8 cellular contexts compared by ENCODE assay signal in the genomic region with DNA sequence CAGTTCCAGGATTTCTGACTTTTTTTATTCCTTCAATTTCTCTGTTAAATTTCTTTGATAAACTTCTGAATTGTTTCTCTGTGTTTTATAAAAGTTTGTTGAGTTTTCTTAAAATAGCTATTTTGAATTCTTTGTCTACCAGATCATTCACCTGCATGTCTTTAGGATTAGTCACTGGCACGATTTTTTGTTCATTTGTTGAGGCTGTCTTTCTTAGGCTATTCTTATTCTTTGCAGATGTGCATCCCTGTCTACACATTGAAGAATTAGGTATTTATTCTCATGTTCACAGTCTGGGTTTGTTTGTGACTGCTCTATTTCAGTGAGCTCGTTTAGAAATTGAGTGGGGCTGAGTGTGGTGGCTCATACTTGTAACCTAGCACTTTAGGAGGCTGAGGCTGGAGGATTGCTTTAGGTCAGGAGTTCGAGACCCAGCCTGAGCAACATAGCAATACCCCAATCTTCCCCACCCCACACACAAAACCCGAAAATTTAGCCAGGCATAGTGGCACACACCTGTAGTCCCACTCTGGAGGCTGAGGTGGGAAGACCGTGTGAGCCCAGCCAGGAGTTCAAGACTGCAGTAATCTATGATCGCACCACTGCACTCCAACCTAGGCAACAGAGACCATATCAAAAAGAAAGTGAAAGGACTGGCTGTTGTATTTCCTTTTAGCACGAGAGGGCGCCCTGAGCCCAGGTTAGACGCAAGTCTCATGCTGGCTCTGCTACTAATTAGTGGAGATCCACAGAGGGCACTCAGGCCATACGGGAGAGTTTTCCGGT. TPM values are rescaled to one million over a fixed set of nuclear protein-coding genes. Genes with fewer than 3 reads are reported as not detected.
DNase-seq lines count a peak whose midpoint lies in the region; ATAC-seq and TF ChIP-seq lines count a peak whose summit lies in the region.

No MANE protein-coding gene starts in this region.

- H3K4me3 ChIP-seq in AG09309 (ENCODE audit: control insufficient read depth, low read depth, low read length), result peak overlapping the region; percentile 45
- H3K4me3 ChIP-seq in coronary artery, result peak overlapping the region; percentile 69
- H3K4me3 ChIP-seq in lung, result no peak overlapping the region

- TF ChIP-seq CTCF in AG09309 (IDR thresholded peaks at IDR 0.05; ENCODE audit: control insufficient read depth, insufficient read depth, low read depth, low read length, missing control alignments) (peak; percentile 63), coronary artery (IDR thresholded peaks at IDR 0.05) (peak; percentile 38), lung (IDR thresholded peaks at IDR 0.05; ENCODE audit: control extremely low read depth, extremely low read depth) (peak; percentile 68)

- H3K27ac ChIP-seq in coronary artery, result no peak overlapping the region
- no peak overlapping the region for H3K27ac ChIP-seq in lung (ENCODE audit: low read depth in 1 of 2, low read length in 1 of 2)

- peaks cover 0 to 5% of the 10 kb centered on the region in 2 donors for H3K9me3 ChIP-seq in lung (ENCODE audit: control insufficient read depth in 2 of 2, insufficient read depth in 1 of 2, low read length in 1 of 2)

- H3K36me3 ChIP-seq in lung (ENCODE audit: control insufficient read depth in 2 of 2, insufficient read depth in 2 of 2, low read length in 2 of 2), result no peaks in the 10 kb centered on the region

- 13 to 25% methylated on average over 10 to 11 of the region's 11 CpGs for WGBS in lung, 2 donors

- peak; percentile 98 for ATAC-seq in GM18858 (IDR thresholded peaks at IDR 0.05; ENCODE audit: unreplicated experiment)
- ATAC-seq in HG03108 (IDR thresholded peaks at IDR 0.05; ENCODE audit: unreplicated experiment), result peak; percentile 96
- ATAC-seq in lung (ENCODE audit: insufficient read depth, low FRiP score), result peak; percentile 91

- H3K27me3 ChIP-seq in lung (ENCODE audit: control insufficient read depth, insufficient read depth), result no peaks in the 10 kb centered on the region

- H3K4me1 ChIP-seq in lung (ENCODE audit: control insufficient read depth in 2 of 2, insufficient read depth in 2 of 2, low read length in 2 of 2), result no peaks in the 10 kb centered on the region

- DNase-seq in AG09309 (ENCODE audit: low read depth), result peak; percentile 4
- peak; percentile 37 for DNase-seq in NCI-H2227 treated with DMSO at 0.1 percent for 48 hours (lab: John Stamatoyannopoulos, UW)
- DNase-seq in activated CD4-positive, alpha-beta T cell treated with anti-CD3 and anti-CD28 coated beads for 24 hours (ENCODE audit: low read depth in 2 of 2), result peak; percentile 60 to 64
- peak; percentile 75 for DNase-seq in coronary artery (ENCODE audit: low spot score)
- DNase-seq in lung (ENCODE audit: low spot score), result peak; percentile 69
- peak; percentile 45 to 60 (median 57) for DNase-seq in stimulated activated CD4-positive, alpha-beta T cell treated with anti-CD3 and anti-CD28 coated beads, TNF-alpha, amount 100 ng/mL, for 48 hours (ENCODE audit: low read depth in 3 of 3)

RNA-seq across cellular contexts. Expression of a gene that starts 42.0 kb away (rescaled TPM):
- 10 to 100 TPM in 1 of 2 donors, 1 to 10 TPM in 1; 6.1 to 38.1 TPM for total RNA-seq in lung
- 1 to 10 TPM; 6.1 to 9.0 TPM for polyA plus RNA-seq in lung

RNA-seq across cellular contexts. Expression of a gene that starts 46.1 kb away (rescaled TPM):
- total RNA-seq in lung, result 10 to 100 TPM; 43.5 to 83.1 TPM
- 100 to 1,000 TPM in 1 of 2 donors, 10 to 100 TPM in 1; 89.0 to 106 TPM for polyA plus RNA-seq in lung

Comparison
In these comparisons a context has a peak if more than half of its experiments do, and no peak if none do; other contexts are left out.
1. DNase-seq: peak in every context shown above with its lines; median percentile 75 in coronary artery; 69 in lung; 62 in activated CD4-positive, alpha-beta T cell treated with anti-CD3 and anti-CD28 coated beads for 24 hours; 57 in stimulated activated CD4-positive, alpha-beta T cell treated with anti-CD3 and anti-CD28 coated beads, TNF-alpha, amount 100 ng/mL, for 48 hours; 37 in NCI-H2227 treated with DMSO at 0.1 percent for 48 hours; 4 in AG09309.